Comparison of ENCODE assay signal across 10 cellular contexts in the genomic region with DNA sequence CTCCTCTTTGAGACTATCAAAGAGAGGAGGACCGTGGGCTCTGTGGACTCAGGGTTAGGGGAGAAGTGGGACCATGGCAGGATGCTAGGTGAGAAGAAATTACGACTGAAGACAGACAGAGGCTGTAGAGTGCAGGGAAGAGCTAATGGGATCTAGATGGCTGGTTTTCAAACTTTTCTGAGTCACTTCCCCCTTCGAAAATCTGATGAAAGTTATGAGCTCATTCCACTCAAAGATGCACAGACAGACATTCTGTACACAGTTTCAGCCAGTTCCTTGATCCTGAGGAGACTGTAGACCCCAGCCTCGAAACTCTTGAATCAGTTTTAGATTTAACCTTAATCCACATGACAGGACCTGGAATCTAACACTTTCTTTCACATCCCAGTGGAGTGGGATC. TPM values are rescaled to one million over a fixed set of nuclear protein-coding genes. Genes with fewer than 3 reads are reported as not detected.
DNase-seq lines count a peak whose midpoint lies in the region; ATAC-seq lines count a peak whose summit lies in the region.
"Had no signal": no experiment of that assay in that cellular context is flagged by ENCODE, and none has a peak within 500 bp of the region (broad histone marks: within the 10 kb centered on the region; RNA-seq: fewer than 3 reads in every experiment).

No MANE protein-coding gene starts in this region.

- peak overlapping the region in 6 of 7 donors; percentile 8 to 68 (median 41) for H3K27ac Mint-ChIP-seq in CD4-positive, alpha-beta memory T cell
- peak overlapping the region; percentile 53 for H3K27ac Mint-ChIP-seq in activated CD4-positive, alpha-beta memory T cell treated with anti-CD3 and anti-CD28 coated beads for 36 hours

- H3K36me3 Mint-ChIP-seq in CD4-positive, alpha-beta memory T cell, result no peaks in the 10 kb centered on the region
- H3K36me3 Mint-ChIP-seq in activated CD4-positive, alpha-beta memory T cell treated with anti-CD3 and anti-CD28 coated beads for 36 hours, result no peaks in the 10 kb centered on the region

- H3K27me3 Mint-ChIP-seq in CD4-positive, alpha-beta memory T cell, result no peaks in the 10 kb centered on the region
- no peaks in the 10 kb centered on the region for H3K27me3 Mint-ChIP-seq in activated CD4-positive, alpha-beta memory T cell treated with anti-CD3 and anti-CD28 coated beads for 36 hours

- no peak overlapping the region for H3K27ac ChIP-seq in CD4-positive, alpha-beta memory T cell (ENCODE audit: low read depth, low read length)

- H3K36me3 ChIP-seq in CD4-positive, alpha-beta memory T cell (ENCODE audit: insufficient read depth, low read length), result no peaks in the 10 kb centered on the region

- ATAC-seq in GM18519 (IDR thresholded peaks at IDR 0.05; ENCODE audit: low FRiP score, unreplicated experiment) (no peak), GM19452 (IDR thresholded peaks at IDR 0.05; ENCODE audit: unreplicated experiment) (no peak)

- no peak for DNase-seq in CD4-positive, alpha-beta memory T cell
- DNase-seq in KBM-7 (peak; percentile 40), glomerular visceral epithelial cell (ENCODE audit: extremely low spot score) (peak; percentile 46), iPS-NIHi11 (ENCODE audit: low spot score) (no peak), NCI-H2171 treated with DMSO at 0.1 percent for 48 hours (lab: John Stamatoyannopoulos, UW) (no peak)
- no peak for DNase-seq in activated CD4-positive, alpha-beta memory T cell treated with anti-CD3 and anti-CD28 coated beads for 36 hours
- DNase-seq: head of caudate nucleus, NCI-H1105 treated with DMSO at 0.1 percent for 48 hours had no signal

- H3K4me3 ChIP-seq in CD4-positive, alpha-beta memory T cell (ENCODE audit: low read length in 2 of 2), result no peak overlapping the region

- peaks cover 71% of the 10 kb centered on the region for H3K4me1 ChIP-seq in CD4-positive, alpha-beta memory T cell (ENCODE audit: insufficient read depth, low read length)

- H3K27me3 ChIP-seq in CD4-positive, alpha-beta memory T cell (ENCODE audit: insufficient read depth, low read length), result no peaks in the 10 kb centered on the region

- POLR2A ChIA-PET in CD4-positive, alpha-beta memory T cell (lab: Charles Lee; ENCODE audit: partially characterized antibody), result no interaction called here
- POLR2A ChIA-PET in activated CD4-positive, alpha-beta memory T cell treated with anti-CD3 and anti-CD28 coated beads for 36 hours (lab: Charles Lee), result no interaction called here

- intact Hi-C loops in CD4-positive, alpha-beta memory T cell (cut with micrococcal nuclease), result no loop called here
- intact Hi-C loops in activated CD4-positive, alpha-beta memory T cell treated with anti-CD3 and anti-CD28 coated beads for 36 hours (cut with micrococcal nuclease), result no loop called here

- H3K4me1 Mint-ChIP-seq in CD4-positive, alpha-beta memory T cell, result peaks cover 45 to 62% (median 60%) of the 10 kb centered on the region in 4 donors
- peaks cover 69% of the 10 kb centered on the region for H3K4me1 Mint-ChIP-seq in activated CD4-positive, alpha-beta memory T cell treated with anti-CD3 and anti-CD28 coated beads for 36 hours (ENCODE audit: low read depth)

- in situ Hi-C loops in KBM-7 (cut with MboI; ENCODE audit: low pct_unique_long_range_greater_than_20kb, low sequenced_read_pairs), result loop anchor here (25.0 kb wide), 1 partner anchor 216 kb away; no protein-coding TSS in a partner anchor

- CTCF ChIA-PET in CD4-positive, alpha-beta memory T cell (lab: Charles Lee; ENCODE audit: partially characterized antibody), result interaction anchor here (1.6 to 2.7 kb wide), 5 partner anchors 14 to 43 kb away, joined by 4 to 15 read pairs (median 4); a partner anchor contains a TSS
- CTCF ChIA-PET in activated CD4-positive, alpha-beta memory T cell treated with anti-CD3 and anti-CD28 coated beads for 36 hours (lab: Charles Lee), result interaction anchor here (1.0 to 6.4 kb wide), 3 partner anchors 20 to 77 kb away, joined by 3 to 30 read pairs (median 23); a partner anchor contains a TSS

- H3K9me3 Mint-ChIP-seq in CD4-positive, alpha-beta memory T cell, result peaks cover 0 to 3% (median 0%) of the 10 kb centered on the region in 8 donors
- H3K9me3 Mint-ChIP-seq in activated CD4-positive, alpha-beta memory T cell treated with anti-CD3 and anti-CD28 coated beads for 36 hours, result no peaks in the 10 kb centered on the region

- no peaks in the 10 kb centered on the region for H3K9me3 ChIP-seq in CD4-positive, alpha-beta memory T cell (ENCODE audit: control insufficient read depth in 1 of 2, low read length in 2 of 2)

- H3K4me3 Mint-ChIP-seq in CD4-positive, alpha-beta memory T cell, result no peak overlapping the region
- no peak overlapping the region for H3K4me3 Mint-ChIP-seq in activated CD4-positive, alpha-beta memory T cell treated with anti-CD3 and anti-CD28 coated beads for 36 hours

RNA-seq across cellular contexts. Expression of a gene that starts 40.7 kb away (rescaled TPM):
- total RNA-seq in CD4-positive, alpha-beta memory T cell, result under 1 TPM; 0.67 to 0.84 TPM
- polyA plus RNA-seq in CD4-positive, alpha-beta memory T cell, result 1 to 10 TPM; 1.6 to 2.7 TPM
- 1 to 10 TPM; 6.4 to 8.7 TPM for total RNA-seq in activated CD4-positive, alpha-beta memory T cell treated with anti-CD3 and anti-CD28 coated beads for 36 hours

Comparison
In these comparisons a context has a peak if more than half of its experiments do, and no peak if none do; other contexts are left out.
1. DNase-seq: peak in KBM-7 (single experiment) and glomerular visceral epithelial cell (single experiment); none in CD4-positive, alpha-beta memory T cell (0 of 5), activated CD4-positive, alpha-beta memory T cell treated with anti-CD3 and anti-CD28 coated beads for 36 hours (single experiment), iPS-NIHi11 (single experiment) and NCI-H2171 treated with DMSO at 0.1 percent for 48 hours (single experiment).
2. RNA of a gene that starts 40.7 kb away (total RNA-seq): 6.4 to 8.7 TPM in activated CD4-positive, alpha-beta memory T cell treated with anti-CD3 and anti-CD28 coated beads for 36 hours; 0.67 to 0.84 TPM in CD4-positive, alpha-beta memory T cell; every median in the first group is over 4 times any median in the second.